In genomic region chr2:178635897-178636296, GRCh38 we compare ENCODE assay signal across 23 cellular contexts.
DNase-seq lines count a peak whose midpoint lies in the region; ATAC-seq, FAIRE-seq and TF ChIP-seq lines count a peak whose summit lies in the region.
"Had no signal": no experiment of that assay in that cellular context is flagged by ENCODE, and none has a peak within 500 bp of the region (broad histone marks: within the 10 kb centered on the region; RNA-seq: fewer than 3 reads in every experiment).

No MANE protein-coding gene starts in this region.

- CTCF ChIA-PET in K562 (lab: Yijun Ruan, JAX; ENCODE audit: low intra/inter-chr PET ratio): no interaction called here

- no peaks in the 10 kb centered on the region for H3K9me1 ChIP-seq in K562 (ENCODE audit: control insufficient read depth, insufficient read depth, low read length)

- no peak overlapping the region for H3K9ac ChIP-seq in K562 (ENCODE audit: insufficient read depth in 1 of 2, low read depth in 2 of 2, low read length in 2 of 2)
- H3K9ac ChIP-seq: BLaER1 had no signal

- DNase-seq in Right ventricle myocardium inferior (ENCODE audit: missing footprints) (no peak), right atrium auricular region (ENCODE audit: low spot score) (no peak), K562 (ENCODE audit: extremely low read depth in 1 of 4, low spot score in 3 of 4) (no peak), heart right ventricle (peak in 1 of 2 donors; percentile 8), right cardiac atrium (peak in 1 of 3 donors; percentile 18), immature natural killer cell (no peak)
- DNase-seq: CD4-positive, CD25-positive, alpha-beta regulatory T cell; CD8-positive, alpha-beta T cell; DMS53; DMS79 treated with DMSO at 0.1 percent for 48 hours; GF-D8; GOT3; HFFc6 had no signal

- no peak for TF ChIP-seq RAD21 in K562 (CRISPR knock-in tag; conservative IDR thresholded peaks at IDR 0.05 in 1 of 2, IDR thresholded peaks at IDR 0.05 in 1 of 2)

- no peaks in the 10 kb centered on the region for H3K79me2 ChIP-seq in K562 (ENCODE audit: control insufficient read depth, insufficient read depth, low read length)

- POLR2A ChIA-PET in K562 (lab: Yijun Ruan, JAX): no interaction called here

- no TSS peak for BruUV-seq in K562 (replicated peaks; lab: Mats Ljungman, UMichigan)

- TF ChIP-seq CTCF in right atrium auricular region (IDR thresholded peaks at IDR 0.05) (no peak), K562 (IDR thresholded peaks at IDR 0.05 in 2 of 3, conservative IDR thresholded peaks at IDR 0.05 in 1 of 3; ENCODE audit: insufficient read depth in 2 of 3, low read depth in 1 of 3, low read length in 3 of 3) (no peak), heart right ventricle (IDR thresholded peaks at IDR 0.05) (no peak)

- H3K9me3 ChIP-seq in right atrium auricular region (no peaks in the 10 kb centered on the region), K562 (replicated peaks; ENCODE audit: control insufficient read depth, insufficient read depth, low read depth, low read length) (no peaks in the 10 kb centered on the region), heart right ventricle (no peaks in the 10 kb centered on the region), right cardiac atrium (ENCODE audit: control insufficient read depth, low read length) (no peaks in the 10 kb centered on the region)
- H3K9me3 ChIP-seq: BLaER1, HAP-1 had no signal

- H3K4me1 ChIP-seq in right atrium auricular region: peaks cover 0 to 20% of the 10 kb centered on the region in 2 donors
- H3K4me1 ChIP-seq in K562 (replicated peaks in 1 of 2; ENCODE audit: control insufficient read depth in 2 of 2, insufficient read depth in 2 of 2, low read length in 2 of 2): no peaks in the 10 kb centered on the region
- peaks cover 0 to 66% (median 15%) of the 10 kb centered on the region in 9 donors for H3K4me1 ChIP-seq in heart right ventricle
- H3K4me1 ChIP-seq in right cardiac atrium (ENCODE audit: control insufficient read depth, insufficient read depth, low read length): no peaks in the 10 kb centered on the region
- H3K4me1 ChIP-seq: BLaER1 had no signal

- 1% methylated on average over 11 of the region's 11 CpGs for WGBS in K562 (ENCODE audit: insufficient coverage, low coverage, missing lambda C conversion rate)
- 66 to 76% methylated on average over 11 of the region's 11 CpGs for WGBS in heart right ventricle, 2 donors
- WGBS in right cardiac atrium: 80% methylated on average over 11 of the region's 11 CpGs

- H3K27me3 ChIP-seq in right atrium auricular region (no peaks in the 10 kb centered on the region), K562 (ENCODE audit: control insufficient read depth in 2 of 2, insufficient read depth in 2 of 2, low read length in 2 of 2) (peaks cover 0 to 10% of the 10 kb centered on the region in 2 experiments; a peak in 3 of 5 replicates), heart right ventricle (no peaks in the 10 kb centered on the region), right cardiac atrium (ENCODE audit: control insufficient read depth, insufficient read depth) (no peaks in the 10 kb centered on the region)
- H3K27me3 ChIP-seq: BLaER1 had no signal

- H3K36me3 ChIP-seq in right atrium auricular region (peaks cover 93% of the 10 kb centered on the region), K562 (ENCODE audit: control insufficient read depth, insufficient read depth, low read length) (no peaks in the 10 kb centered on the region), heart right ventricle (peaks cover 0 to 99% (median 50%) of the 10 kb centered on the region in 9 donors)
- H3K36me3 ChIP-seq: BLaER1, HAP-1 had no signal

- no peaks in the 10 kb centered on the region for H4K20me1 ChIP-seq in K562 (replicated peaks; ENCODE audit: control insufficient read depth, insufficient read depth, low read length)
- H4K20me1 ChIP-seq: BLaER1 had no signal

- no peak overlapping the region for H3K4me3 ChIP-seq in right atrium auricular region
- H3K4me3 ChIP-seq in K562: no peak overlapping the region
- no peak overlapping the region for H3K4me3 ChIP-seq in heart right ventricle
- no peak overlapping the region for H3K4me3 ChIP-seq in right cardiac atrium (ENCODE audit: low read length)
- H3K4me3 ChIP-seq: BLaER1, HAP-1 had no signal

- no peak overlapping the region for H3K27ac ChIP-seq in right atrium auricular region
- H3K27ac ChIP-seq in K562 (ENCODE audit: extremely low read depth, low read depth, low read length): no peak overlapping the region
- peak overlapping the region in 3 of 10 donors; percentile 5 to 21 (median 17) for H3K27ac ChIP-seq in heart right ventricle
- H3K27ac ChIP-seq in right cardiac atrium (ENCODE audit: low read length): no peak overlapping the region
- H3K27ac ChIP-seq: 22Rv1, BLaER1, C4-2B had no signal

- H3K9me3 Mint-ChIP-seq in immature natural killer cell: no peaks in the 10 kb centered on the region
- H3K9me3 Mint-ChIP-seq: CD4-positive, CD25-positive, alpha-beta regulatory T cell; CD8-positive, alpha-beta T cell; HFFc6 had no signal

- no peak overlapping the region for H2AFZ ChIP-seq in K562 (ENCODE audit: low read depth, low read length)

- H3K27me3 Mint-ChIP-seq in immature natural killer cell (ENCODE audit: low read depth in 3 of 3): peaks cover 0 to 3% (median 0%) of the 10 kb centered on the region in 3 donors
- H3K27me3 Mint-ChIP-seq: B cell; CD4-positive, CD25-positive, alpha-beta regulatory T cell had no signal

- no peak for TF ChIP-seq POLR2A in K562 (conservative IDR thresholded peaks at IDR 0.05)

- no peak overlapping the region for H3K4me3 Mint-ChIP-seq in immature natural killer cell
- H3K4me3 Mint-ChIP-seq: B cell; CD4-positive, CD25-positive, alpha-beta regulatory T cell; CD8-positive, alpha-beta T cell; HFFc6 had no signal

- TF ChIP-seq EP300 in K562 (IDR thresholded peaks at IDR 0.05; ENCODE audit: low read length): no peak

- H3K27ac Mint-ChIP-seq in immature natural killer cell: no peak overlapping the region
- H3K27ac Mint-ChIP-seq: B cell; CD4-positive, CD25-positive, alpha-beta regulatory T cell; CD8-positive, alpha-beta T cell; HFFc6 had no signal

- intact Hi-C loops in Right ventricle myocardium inferior (cut with DNase I) (no loop called here), K562 (cut with micrococcal nuclease) (no loop called here), heart right ventricle (cut with DNase I) (no loop called here), right cardiac atrium (cut with DNase I) (no loop called here)

- H3K4me2 ChIP-seq in K562 (ENCODE audit: insufficient read depth, low read length): no peak overlapping the region
- H3K4me2 ChIP-seq: BLaER1 had no signal

- H3K4me1 Mint-ChIP-seq in immature natural killer cell: no peaks in the 10 kb centered on the region
- H3K4me1 Mint-ChIP-seq: B cell; CD4-positive, CD25-positive, alpha-beta regulatory T cell had no signal

- no peak for FAIRE-seq in K562 (lab: Jason Lieb, UNC)
- FAIRE-seq: A204.1, GM12892, H54 had no signal

- ATAC-seq in Right ventricle myocardium inferior: peak; percentile 19
- ATAC-seq in K562: no peak
- peak in 7 of 8 donors; percentile 14 to 59 (median 42) for ATAC-seq in heart right ventricle
- ATAC-seq in right cardiac atrium: peak; percentile 18 to 32
- ATAC-seq in GM18520 (IDR thresholded peaks at IDR 0.05; ENCODE audit: unreplicated experiment): no peak
- ATAC-seq in GM18867 (IDR thresholded peaks at IDR 0.05; ENCODE audit: unreplicated experiment): no peak
- ATAC-seq: CD8-positive, alpha-beta T cell had no signal

- in situ Hi-C loops in K562 (cut with MboI): no loop called here

- no peaks in the 10 kb centered on the region for H3K36me3 Mint-ChIP-seq in immature natural killer cell

TF ChIP-seq in K562, 482 proteins besides CTCF, POLR2A, EP300 and RAD21:
- TF ChIP-seq CEBPB (tag; IDR thresholded peaks at IDR 0.05): 0 out of 2 replicates have a peak, but pooled peaks have one; percentile 1
- no peak for TF ChIP-seq TFAM (CRISPR knock-in tag; conservative IDR thresholded peaks at IDR 0.05)

Comparison
In these comparisons a context has a peak if more than half of its experiments do, and no peak if none do; other contexts are left out.
1. ATAC-seq: peak in Right ventricle myocardium inferior (single experiment), heart right ventricle (7 of 8) and right cardiac atrium (2 of 2); none in K562 (single experiment), GM18520 (single experiment) and GM18867 (single experiment).